Comparison of ENCODE assay signal across 8 cellular contexts in the genomic region with DNA sequence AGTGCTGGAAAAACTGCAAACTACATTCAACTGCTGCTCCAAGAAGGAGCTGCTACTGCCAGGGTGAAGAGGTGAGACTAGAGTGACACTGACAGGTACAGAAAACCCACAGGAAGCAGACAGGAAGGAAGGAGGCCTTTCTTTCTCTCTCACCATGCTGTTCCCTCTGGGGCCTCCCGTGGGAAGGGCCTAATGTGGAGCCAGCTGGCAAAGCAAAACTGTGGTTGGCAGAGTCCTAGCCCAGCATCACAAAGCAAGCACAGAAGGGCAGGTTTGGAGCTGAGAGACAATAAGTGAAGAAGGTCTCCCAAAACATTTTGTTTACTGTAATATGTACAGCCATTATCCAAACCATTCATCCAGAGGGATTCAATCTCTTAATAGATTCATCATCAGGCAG.
DNase-seq lines count a peak whose midpoint lies in the region; ATAC-seq and TF ChIP-seq lines count a peak whose summit lies in the region.

No MANE protein-coding gene starts in this region.

- H3K27me3 Mint-ChIP-seq in type B pancreatic cell = no peaks in the 10 kb centered on the region

- peak; percentile 52 for DNase-seq in left ventricle myocardium superior
- DNase-seq in cardiac septum (ENCODE audit: low spot score) = no peak
- DNase-seq in RPMI8226 = peak; percentile 25
- peak; percentile 90 for DNase-seq in globus pallidus (ENCODE audit: low spot score)
- DNase-seq in type B pancreatic cell (ENCODE audit: extremely low spot score, unreplicated experiment) = no peak
- DNase-seq in DMS79 treated with DMSO at 0.1 percent for 48 hours (lab: John Stamatoyannopoulos, UW) = no peak
- DNase-seq in stimulated activated CD4-positive, alpha-beta T cell treated with anti-CD3 and anti-CD28 coated beads, Interleukin-1b, Interleukin-23, amount 100 ng/mL, for 48 hours = no peak

- TF ChIP-seq CTCF in type B pancreatic cell (conservative IDR thresholded peaks at IDR 0.05) = no peak

- no peaks in the 10 kb centered on the region for H3K9me3 Mint-ChIP-seq in type B pancreatic cell

- no peak overlapping the region for H3K4me3 Mint-ChIP-seq in type B pancreatic cell

- no peaks in the 10 kb centered on the region for H3K36me3 Mint-ChIP-seq in type B pancreatic cell

- intact Hi-C loops in left ventricle myocardium superior (cut with micrococcal nuclease) = loop anchor here (10.0 kb wide), 1 partner anchor 180 kb away; no protein-coding TSS in a partner anchor
- intact Hi-C loops in cardiac septum (cut with DNase I) = loop anchor here (5.0 kb wide), 1 partner anchor 598 kb away; no protein-coding TSS in a partner anchor

- peaks cover 44% of the 10 kb centered on the region for H3K4me1 Mint-ChIP-seq in type B pancreatic cell (ENCODE audit: unreplicated experiment)

- ATAC-seq in left ventricle myocardium superior (peak; percentile 64), GM19452 (IDR thresholded peaks at IDR 0.05; ENCODE audit: unreplicated experiment) (no peak)

- peak overlapping the region; percentile 27 for H3K27ac Mint-ChIP-seq in type B pancreatic cell

Comparison
In these comparisons a context has a peak if more than half of its experiments do, and no peak if none do; other contexts are left out.
1. DNase-seq: peak in left ventricle myocardium superior (single experiment), RPMI8226 (single experiment) and globus pallidus (single experiment); none in cardiac septum (single experiment), type B pancreatic cell (single experiment), DMS79 treated with DMSO at 0.1 percent for 48 hours (single experiment) and stimulated activated CD4-positive, alpha-beta T cell treated with anti-CD3 and anti-CD28 coated beads, Interleukin-1b, Interleukin-23, amount 100 ng/mL, for 48 hours (single experiment).